ENCODE assay signal across 7 cellular contexts in genomic region chr19:37657157-37657556, GRCh38. TPM values are rescaled to one million over a fixed set of nuclear protein-coding genes. Genes with fewer than 3 reads are reported as not detected.
DNase-seq lines count a peak whose midpoint lies in the region; ATAC-seq and TF ChIP-seq lines count a peak whose summit lies in the region.
"Not testable (repeated sequence)": the region's sequence is repeated elsewhere in the genome, so short reads cannot be mapped to it uniquely, and the experiment has no call there.

No MANE protein-coding gene starts in this region.

- not testable (repeated sequence) for H3K27ac Mint-ChIP-seq in CD8-positive, alpha-beta T cell; activated CD4-positive, alpha-beta T cell treated with anti-CD3 and anti-CD28 coated beads, Interleukin-2, amount 10 ng/mL, durations not matched to agents 24 days and 14 days; neural crest cell (ENCODE audit: unreplicated experiment)
- peak overlapping the region; percentile 98 for H3K27ac Mint-ChIP-seq in activated T-helper 17 cell treated with anti-CD3 and anti-CD28 coated beads, Interleukin-2, amount 50 U/mL, for 72 hours
- H3K27ac Mint-ChIP-seq in brain (peak overlapping the region in 4 of 5 experiments; percentile 64 to 99 (median 97)), memory B cell (peak overlapping the region; percentile 97)

- H3K27me3 ChIP-seq in CD8-positive, alpha-beta T cell (ENCODE audit: insufficient read depth, low read length); Loucy (ENCODE audit: insufficient read depth, low read length, poor library complexity, severe bottlenecking): not testable (repeated sequence)

- peaks cover 16% of the 10 kb centered on the region for H4K20me1 ChIP-seq in Loucy (ENCODE audit: insufficient read depth, low read length, poor library complexity, severe bottlenecking)

- not testable (repeated sequence) for H3K9me2 ChIP-seq in Loucy (replicated peaks; ENCODE audit: low read depth, low read length)

- H3K4me1 ChIP-seq in CD8-positive, alpha-beta T cell (ENCODE audit: insufficient read depth, low read length): peaks cover 12% of the 10 kb centered on the region
- peaks cover 34% of the 10 kb centered on the region for H3K4me1 ChIP-seq in Loucy (ENCODE audit: insufficient read depth, low read length, poor library complexity, severe bottlenecking)

- CTCF ChIA-PET in CD8-positive, alpha-beta T cell (lab: Charles Lee): not testable (repeated sequence)

- not testable (repeated sequence) for H3F3A ChIP-seq in Loucy (ENCODE audit: low read depth)

- H3K4me3 Mint-ChIP-seq in CD8-positive, alpha-beta T cell: peak overlapping the region; percentile 95
- peak overlapping the region; percentile 99 for H3K4me3 Mint-ChIP-seq in activated CD4-positive, alpha-beta T cell treated with anti-CD3 and anti-CD28 coated beads, Interleukin-2, amount 10 ng/mL, durations not matched to agents 24 days and 14 days
- H3K4me3 Mint-ChIP-seq in activated T-helper 17 cell treated with anti-CD3 and anti-CD28 coated beads, Interleukin-2, amount 50 U/mL, for 72 hours: peak overlapping the region; percentile 88
- H3K4me3 Mint-ChIP-seq in brain: peak overlapping the region; percentile 88 to 96 (median 91)
- H3K4me3 Mint-ChIP-seq in memory B cell: peak overlapping the region; percentile 68
- peak overlapping the region; percentile 93 for H3K4me3 Mint-ChIP-seq in neural crest cell

- DNase-seq in CD8-positive, alpha-beta T cell; activated CD4-positive, alpha-beta T cell treated with anti-CD3 and anti-CD28 coated beads, Interleukin-2, amount 10 ng/mL, durations not matched to agents 24 days and 14 days; memory B cell (ENCODE audit: low spot score in 2 of 2); neural crest cell (ENCODE audit: low read depth, low spot score): not testable (repeated sequence)

- H3K27me3 Mint-ChIP-seq in CD8-positive, alpha-beta T cell (ENCODE audit: low read depth); activated CD4-positive, alpha-beta T cell treated with anti-CD3 and anti-CD28 coated beads, Interleukin-2, amount 10 ng/mL, durations not matched to agents 24 days and 14 days; activated T-helper 17 cell treated with anti-CD3 and anti-CD28 coated beads, Interleukin-2, amount 50 U/mL, for 72 hours; brain; memory B cell; neural crest cell (ENCODE audit: low read depth): not testable (repeated sequence)

- not testable (repeated sequence) for H2AFZ ChIP-seq in Loucy (ENCODE audit: low read length)

- not testable (repeated sequence) for H3K9me3 Mint-ChIP-seq in CD8-positive, alpha-beta T cell; activated T-helper 17 cell treated with anti-CD3 and anti-CD28 coated beads, Interleukin-2, amount 50 U/mL, for 72 hours; memory B cell
- H3K9me3 Mint-ChIP-seq in activated CD4-positive, alpha-beta T cell treated with anti-CD3 and anti-CD28 coated beads, Interleukin-2, amount 10 ng/mL, durations not matched to agents 24 days and 14 days: peaks cover 25% of the 10 kb centered on the region
- peaks cover 30 to 53% (median 33%) of the 10 kb centered on the region in 5 experiments for H3K9me3 Mint-ChIP-seq in brain
- H3K9me3 Mint-ChIP-seq in neural crest cell: peaks cover 10% of the 10 kb centered on the region

- H3K36me3 Mint-ChIP-seq in CD8-positive, alpha-beta T cell: peaks cover 17% of the 10 kb centered on the region
- H3K36me3 Mint-ChIP-seq in activated CD4-positive, alpha-beta T cell treated with anti-CD3 and anti-CD28 coated beads, Interleukin-2, amount 10 ng/mL, durations not matched to agents 24 days and 14 days (ENCODE audit: low read depth): peaks cover 22% of the 10 kb centered on the region
- H3K36me3 Mint-ChIP-seq in activated T-helper 17 cell treated with anti-CD3 and anti-CD28 coated beads, Interleukin-2, amount 50 U/mL, for 72 hours (ENCODE audit: low read depth): peaks cover 14% of the 10 kb centered on the region
- H3K36me3 Mint-ChIP-seq in brain (peaks cover 58% of the 10 kb centered on the region), neural crest cell (ENCODE audit: low read depth) (peaks cover 33% of the 10 kb centered on the region)
- H3K36me3 Mint-ChIP-seq in memory B cell: not testable (repeated sequence)

- H3K27ac ChIP-seq in CD8-positive, alpha-beta T cell (ENCODE audit: low read depth, low read length): not testable (repeated sequence)

- not testable (repeated sequence) for H3K9ac ChIP-seq in Loucy (ENCODE audit: low read depth, low read length, poor library complexity, severe bottlenecking)

- peak overlapping the region; percentile 96 for H3K4me2 ChIP-seq in Loucy (ENCODE audit: low read depth, low read length, poor library complexity, severe bottlenecking)

- H3K4me3 ChIP-seq in CD8-positive, alpha-beta T cell (ENCODE audit: low read depth, low read length): not testable (repeated sequence)
- H3K4me3 ChIP-seq in Loucy (ENCODE audit: low read length, poor library complexity, severe bottlenecking): peak overlapping the region; percentile 92

- H3K79me2 ChIP-seq in Loucy (ENCODE audit: insufficient read depth, low read length): peaks cover 30% of the 10 kb centered on the region

- H3K9me3 ChIP-seq in CD8-positive, alpha-beta T cell (ENCODE audit: low read length); Loucy (ENCODE audit: insufficient read depth, low read depth, low read length): not testable (repeated sequence)

- not testable (repeated sequence) for ATAC-seq in CD8-positive, alpha-beta T cell; activated T-helper 17 cell treated with anti-CD3 and anti-CD28 coated beads, Interleukin-2, amount 50 U/mL, for 72 hours (replicated peaks); memory B cell (ENCODE audit: low read depth)

- peaks cover 38% of the 10 kb centered on the region for H3K4me1 Mint-ChIP-seq in CD8-positive, alpha-beta T cell (ENCODE audit: low read depth)
- H3K4me1 Mint-ChIP-seq in activated CD4-positive, alpha-beta T cell treated with anti-CD3 and anti-CD28 coated beads, Interleukin-2, amount 10 ng/mL, durations not matched to agents 24 days and 14 days: peaks cover 28% of the 10 kb centered on the region
- H3K4me1 Mint-ChIP-seq in activated T-helper 17 cell treated with anti-CD3 and anti-CD28 coated beads, Interleukin-2, amount 50 U/mL, for 72 hours: peaks cover 24% of the 10 kb centered on the region
- H3K4me1 Mint-ChIP-seq in brain (peaks cover 42% of the 10 kb centered on the region), memory B cell (peaks cover 22% of the 10 kb centered on the region), neural crest cell (peaks cover 34% of the 10 kb centered on the region)

- POLR2A ChIA-PET in CD8-positive, alpha-beta T cell (lab: Charles Lee): interaction anchor here (0.6 to 1.0 kb wide), 2 partner anchors 122 to 1430 kb away, joined by 3 read pairs; partner anchors contain the start of gene ZNF573

- intact Hi-C loops in CD8-positive, alpha-beta T cell (cut with DNase I, micrococcal nuclease): loop anchor here (5.0 to 10.0 kb wide), 3 partner anchors 35 to 342 kb away; partner anchors contain the start of gene ZNF793 (in 1 of the 2)
- intact Hi-C loops in activated CD4-positive, alpha-beta T cell treated with anti-CD3 and anti-CD28 coated beads, Interleukin-2, amount 10 ng/mL, durations not matched to agents 24 days and 14 days (cut with micrococcal nuclease): loop anchor here (2.0 to 10.0 kb wide), 2 partner anchors 286 to 442 kb away; partner anchors contain the start of genes ZNF383, ZNF527 and ZNF585B

- not testable (repeated sequence) for H3K36me3 ChIP-seq in CD8-positive, alpha-beta T cell (ENCODE audit: insufficient read depth, low read length); Loucy (ENCODE audit: insufficient read depth, low read length)

- not testable (repeated sequence) for TF ChIP-seq CTCF in CD8-positive, alpha-beta T cell (IDR thresholded peaks at IDR 0.05); Loucy (conservative IDR thresholded peaks at IDR 0.05; ENCODE audit: low read length); brain (conservative IDR thresholded peaks at IDR 0.05); neural crest cell (conservative IDR thresholded peaks at IDR 0.05)

RNA-seq across cellular contexts. Expression of gene ZFP30, which starts 1.9 kb away (rescaled TPM):
- 10 to 100 TPM; 16.9 to 20.0 TPM for total RNA-seq in CD8-positive, alpha-beta T cell
- 9.6 and 11.3 TPM in 2 replicates for total RNA-seq in activated CD4-positive, alpha-beta T cell treated with anti-CD3 and anti-CD28 coated beads, Interleukin-2, amount 10 ng/mL, durations not matched to agents 24 days and 14 days
- 10 to 100 TPM in 1 of 2 donors, 1 to 10 TPM in 1; 5.1 to 14.5 TPM for total RNA-seq in activated T-helper 17 cell treated with anti-CD3 and anti-CD28 coated beads, Interleukin-2, amount 50 U/mL, for 72 hours
- polyA plus RNA-seq in brain (ENCODE audit: insufficient read depth, low read depth, low replicate concordance): 4.8 TPM
- total RNA-seq in neural crest cell: 31.8 TPM in 2 replicates
